Comparison of ENCODE assay signal across 12 cellular contexts in genomic region chr14:54220122-54220691, GRCh38.
DNase-seq lines count a peak whose midpoint lies in the region; ATAC-seq, FAIRE-seq and TF ChIP-seq lines count a peak whose summit lies in the region.
"Had no signal": no experiment of that assay in that cellular context is flagged by ENCODE, and none has a peak within 500 bp of the region (broad histone marks: within the 10 kb centered on the region; RNA-seq: fewer than 3 reads in every experiment).

No MANE protein-coding gene starts in this region.

- H3K9me3 Mint-ChIP-seq in activated naive CD4-positive, alpha-beta T cell treated with anti-CD3 and anti-CD28 coated beads for 36 hours, result no peaks in the 10 kb centered on the region
- H3K9me3 Mint-ChIP-seq in activated naive CD4-positive, alpha-beta T cell treated with anti-CD3 and anti-CD28 coated beads, Interleukin-2, amount 50 U/mL, for 72 hours, result no peaks in the 10 kb centered on the region

- no peak for ATAC-seq in activated naive CD4-positive, alpha-beta T cell treated with anti-CD3 and anti-CD28 coated beads, Interleukin-2, amount 50 U/mL, for 72 hours
- ATAC-seq: Panc1 had no signal

- FAIRE-seq in urothelium cell line (lab: Jason Lieb, UNC), result peak; percentile 40

- CTCF ChIA-PET in activated naive CD4-positive, alpha-beta T cell treated with anti-CD3 and anti-CD28 coated beads for 36 hours (lab: Charles Lee), result no interaction called here

- no peak overlapping the region for H3K27ac Mint-ChIP-seq in activated naive CD4-positive, alpha-beta T cell treated with anti-CD3 and anti-CD28 coated beads for 36 hours
- no peak overlapping the region for H3K27ac Mint-ChIP-seq in activated naive CD4-positive, alpha-beta T cell treated with anti-CD3 and anti-CD28 coated beads, Interleukin-2, amount 50 U/mL, for 72 hours

- peak overlapping the region; percentile 52 for H3K4me3 ChIP-seq in epithelial cell of proximal tubule (ENCODE audit: low read depth, low read length)
- no peak overlapping the region for H3K4me3 ChIP-seq in mucosa of stomach (ENCODE audit: low read length)

- intact Hi-C loops in activated naive CD4-positive, alpha-beta T cell treated with anti-CD3 and anti-CD28 coated beads for 36 hours (cut with micrococcal nuclease), result no loop called here

- peaks cover 59% of the 10 kb centered on the region for H3K27me3 Mint-ChIP-seq in activated naive CD4-positive, alpha-beta T cell treated with anti-CD3 and anti-CD28 coated beads for 36 hours (ENCODE audit: low read depth)

- TF ChIP-seq CTCF in epithelial cell of proximal tubule (conservative IDR thresholded peaks at IDR 0.05; ENCODE audit: low read depth, low read length), result no peak

- no peaks in the 10 kb centered on the region for H3K9me3 ChIP-seq in mucosa of stomach (ENCODE audit: control insufficient read depth, low read length)
- H3K9me3 ChIP-seq: testis had no signal

- H3K4me1 ChIP-seq in mucosa of stomach (ENCODE audit: control insufficient read depth, insufficient read depth, low read length), result peaks cover 4% of the 10 kb centered on the region

- peaks cover 19% of the 10 kb centered on the region for H3K4me1 Mint-ChIP-seq in activated naive CD4-positive, alpha-beta T cell treated with anti-CD3 and anti-CD28 coated beads for 36 hours (ENCODE audit: low read depth)

- peak overlapping the region; percentile 44 for H3K4me3 Mint-ChIP-seq in activated naive CD4-positive, alpha-beta T cell treated with anti-CD3 and anti-CD28 coated beads for 36 hours

- no peaks in the 10 kb centered on the region for H3K36me3 Mint-ChIP-seq in activated naive CD4-positive, alpha-beta T cell treated with anti-CD3 and anti-CD28 coated beads for 36 hours (ENCODE audit: low read depth)
- H3K36me3 Mint-ChIP-seq in activated naive CD4-positive, alpha-beta T cell treated with anti-CD3 and anti-CD28 coated beads, Interleukin-2, amount 50 U/mL, for 72 hours, result no peaks in the 10 kb centered on the region
- H3K36me3 Mint-ChIP-seq: CD4-positive, CD25-positive, alpha-beta regulatory T cell had no signal

- H3K27me3 ChIP-seq in mucosa of stomach (ENCODE audit: control insufficient read depth, insufficient read depth, low read length), result peaks cover 22% of the 10 kb centered on the region
- H3K27me3 ChIP-seq: testis had no signal

- peak overlapping the region; percentile 12 for H3K9ac ChIP-seq in mucosa of stomach (ENCODE audit: low read length)

- no peaks in the 10 kb centered on the region for H3K36me3 ChIP-seq in mucosa of stomach (ENCODE audit: control insufficient read depth, insufficient read depth, low read length)

- peak; percentile 8 for DNase-seq in activated naive CD4-positive, alpha-beta T cell treated with anti-CD3 and anti-CD28 coated beads for 36 hours
- DNase-seq in activated naive CD4-positive, alpha-beta T cell treated with anti-CD3 and anti-CD28 coated beads, Interleukin-2, amount 50 U/mL, for 72 hours (ENCODE audit: low spot score in 2 of 2), result no peak
- DNase-seq in epithelial cell of proximal tubule (ENCODE audit: low read depth), result no peak
- no peak for DNase-seq in urothelium cell line (ENCODE audit: low spot score)
- no peak for DNase-seq in NCI-H1105 (lab: John Stamatoyannopoulos, UW)
- DNase-seq in COLO829 (ENCODE audit: low spot score), result no peak
- no peak for DNase-seq in NCI-H1436 (lab: John Stamatoyannopoulos, UW)
- DNase-seq: activated effector memory CD4-positive, alpha-beta T cell treated with Interleukin-2 at 50 U/mL for 16 hours; CD4-positive, CD25-positive, alpha-beta regulatory T cell; testis had no signal
